In the genomic region with DNA sequence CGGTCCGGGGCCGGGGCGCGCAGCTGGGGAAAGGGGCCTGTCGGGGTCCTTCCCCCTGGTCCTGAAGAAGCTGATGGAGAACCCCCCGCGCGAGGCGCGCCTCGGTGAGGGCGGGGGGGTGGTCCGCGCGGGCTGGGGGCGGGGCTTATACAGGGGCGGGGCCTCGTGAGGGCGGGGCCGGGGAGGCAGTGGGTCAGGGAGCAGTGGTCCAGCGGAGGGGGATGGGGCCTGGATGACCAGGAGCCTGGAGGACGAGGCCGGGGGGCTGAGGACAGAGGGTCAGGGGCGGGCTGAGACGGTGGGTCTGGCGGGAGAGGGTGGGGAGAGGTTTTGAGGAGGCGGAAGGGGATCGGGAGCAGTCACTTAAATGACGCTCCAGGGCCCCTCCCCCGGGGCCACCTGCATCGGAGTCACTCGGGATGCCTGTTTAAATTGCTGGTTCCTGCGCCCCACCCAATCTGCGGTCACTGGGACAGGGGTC, we compare ENCODE assay signal across 8 cellular contexts. TPM values are rescaled to one million over a fixed set of nuclear protein-coding genes. Genes with fewer than 3 reads are reported as not detected.
DNase-seq lines count a peak whose midpoint lies in the region; ATAC-seq lines count a peak whose summit lies in the region.

No MANE protein-coding gene starts in this region.

- CTCF ChIA-PET in activated CD4-positive, alpha-beta memory T cell treated with anti-CD3 and anti-CD28 coated beads, Interleukin-2, amount 10 ng/mL, durations not matched to agents 7 days and 5 days (lab: Charles Lee) = interaction anchor here (1.3 to 2.2 kb wide), 5 partner anchors 22 to 565 kb away, joined by 3 to 11 read pairs (median 5); a partner anchor contains a TSS

- POLR2A ChIA-PET in activated CD4-positive, alpha-beta memory T cell treated with anti-CD3 and anti-CD28 coated beads, Interleukin-2, amount 10 ng/mL, durations not matched to agents 7 days and 5 days (lab: Charles Lee) = interaction anchor here (0.9 to 4.3 kb wide), 15 partner anchors 13 to 431 kb away, joined by 3 to 36 read pairs (median 4); a partner anchor contains a TSS

- peak; percentile 20 for ATAC-seq in GM21619 (IDR thresholded peaks at IDR 0.05; ENCODE audit: unreplicated experiment)

- no peaks in the 10 kb centered on the region for H3K9me3 Mint-ChIP-seq in activated CD4-positive, alpha-beta memory T cell treated with anti-CD3 and anti-CD28 coated beads, Interleukin-2, amount 10 ng/mL, durations not matched to agents 7 days and 5 days

- peak overlapping the region; percentile 88 for H3K4me3 Mint-ChIP-seq in activated CD4-positive, alpha-beta memory T cell treated with anti-CD3 and anti-CD28 coated beads, Interleukin-2, amount 10 ng/mL, durations not matched to agents 7 days and 5 days

- H3K36me3 Mint-ChIP-seq in activated CD4-positive, alpha-beta memory T cell treated with anti-CD3 and anti-CD28 coated beads, Interleukin-2, amount 10 ng/mL, durations not matched to agents 7 days and 5 days (ENCODE audit: low read depth) = no peaks in the 10 kb centered on the region

- H3K4me1 Mint-ChIP-seq in activated CD4-positive, alpha-beta memory T cell treated with anti-CD3 and anti-CD28 coated beads, Interleukin-2, amount 10 ng/mL, durations not matched to agents 7 days and 5 days = peaks cover 15% of the 10 kb centered on the region

- peak overlapping the region; percentile 87 for H3K27ac Mint-ChIP-seq in activated CD4-positive, alpha-beta memory T cell treated with anti-CD3 and anti-CD28 coated beads, Interleukin-2, amount 10 ng/mL, durations not matched to agents 7 days and 5 days

- H3K27me3 Mint-ChIP-seq in activated CD4-positive, alpha-beta memory T cell treated with anti-CD3 and anti-CD28 coated beads, Interleukin-2, amount 10 ng/mL, durations not matched to agents 7 days and 5 days = no peaks in the 10 kb centered on the region

- DNase-seq in ELF-1 (ENCODE audit: low read depth, low spot score) (peak; percentile 32), Kasumi-1 (lab: John Stamatoyannopoulos, UW) (peak; percentile 39 to 45), medulla oblongata (ENCODE audit: extremely low spot score) (peak; percentile 73), middle frontal gyrus (ENCODE audit: extremely low spot score, low spot score) (no peak)
- peak; percentile 70 for DNase-seq in activated CD4-positive, alpha-beta memory T cell treated with anti-CD3 and anti-CD28 coated beads, Interleukin-2, amount 10 ng/mL, durations not matched to agents 7 days and 5 days
- DNase-seq in effector CD4-positive, alpha-beta T cell = peak; percentile 55
- DNase-seq in stimulated activated CD8-positive, alpha-beta memory T cell treated with anti-CD3 and anti-CD28 coated beads, Interleukin-12 subunit alpha, Interleukin-12 subunit beta, amount 100 ng/mL, for 1 hour (ENCODE audit: low read depth) = peak; percentile 41

RNA-seq across cellular contexts. Expression of a gene that starts 0.4 kb away (rescaled TPM):
- total RNA-seq in activated CD4-positive, alpha-beta memory T cell treated with anti-CD3 and anti-CD28 coated beads, Interleukin-2, amount 10 ng/mL, durations not matched to agents 7 days and 5 days = 1 to 10 TPM; 2.3 to 3.3 TPM
